In the genomic region with DNA sequence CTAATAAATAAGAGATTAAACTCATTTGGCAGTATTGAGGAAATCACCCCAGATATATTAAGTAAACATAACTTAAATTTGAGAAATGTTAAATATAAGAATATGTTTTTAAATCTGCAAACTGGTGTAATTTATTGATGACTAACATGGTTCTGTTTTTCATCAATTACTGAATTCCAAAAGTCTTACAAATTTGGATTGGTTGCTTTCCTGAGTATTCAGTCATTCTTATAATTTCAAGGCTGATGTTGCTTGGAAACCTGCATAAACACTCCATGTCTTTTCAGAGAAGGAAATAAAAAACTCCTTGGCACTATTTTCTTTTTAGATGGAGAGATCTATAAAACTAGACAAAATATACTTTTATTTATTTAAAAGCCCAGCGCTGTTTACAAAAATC, we compare ENCODE assay signal across 18 cellular contexts.
DNase-seq lines count a peak whose midpoint lies in the region; TF ChIP-seq lines count a peak whose summit lies in the region.
"Had no signal": no experiment of that assay in that cellular context is flagged by ENCODE, and none has a peak within 500 bp of the region (broad histone marks: within the 10 kb centered on the region; RNA-seq: fewer than 3 reads in every experiment).

No MANE protein-coding gene starts in this region.

- H3K4me1 ChIP-seq in smooth muscle cell (ENCODE audit: low read depth) = no peaks in the 10 kb centered on the region
- H3K4me1 ChIP-seq: SJSA1 had no signal

- H3K27ac ChIP-seq in smooth muscle cell (ENCODE audit: low read depth) = no peak overlapping the region
- H3K27ac ChIP-seq: A549, RWPE1, SJSA1 had no signal

- no peaks in the 10 kb centered on the region for H3K79me2 ChIP-seq in smooth muscle cell (ENCODE audit: low read depth)

- H3K9ac ChIP-seq in smooth muscle cell (ENCODE audit: low read depth) = no peak overlapping the region

- no peak overlapping the region for H3K27ac Mint-ChIP-seq in activated T-cell treated with anti-CD3 and anti-CD28 coated beads, Interleukin-2, amount 50 U/mL, for 24 hours

- no peak overlapping the region for H2AFZ ChIP-seq in smooth muscle cell (ENCODE audit: low read depth)

- H3K4me1 Mint-ChIP-seq in activated T-cell treated with anti-CD3 and anti-CD28 coated beads, Interleukin-2, amount 50 U/mL, for 24 hours (ENCODE audit: low read depth) = no peaks in the 10 kb centered on the region

- H3K9me3 ChIP-seq in smooth muscle cell (replicated peaks; ENCODE audit: low read depth) = no peaks in the 10 kb centered on the region
- H3K9me3 ChIP-seq: A549, SJSA1 had no signal

- TF ChIP-seq CTCF in fibroblast of mammary gland (conservative IDR thresholded peaks at IDR 0.05; ENCODE audit: control insufficient read depth, insufficient read depth, low read depth, low read length) = no peak
- TF ChIP-seq CTCF in smooth muscle cell (IDR thresholded peaks at IDR 0.05; ENCODE audit: borderline replicate concordance, insufficient read depth, poor library complexity, severe bottlenecking) = no peak

- DNase-seq in AG20443 (ENCODE audit: low spot score) (peak; percentile 22), amniotic stem cell (lab: John Stamatoyannopoulos, UW) (peak; percentile 26), fibroblast of mammary gland (ENCODE audit: low read depth) (peak; percentile 77), renal cortical epithelial cell (ENCODE audit: low read depth) (peak; percentile 30), NCI-H1436 treated with DMSO at 0.1 percent for 48 hours (lab: John Stamatoyannopoulos, UW) (no peak), smooth muscle cell (lab: John Stamatoyannopoulos, UW; ENCODE audit: unreplicated experiment) (no peak)
- no peak for DNase-seq in activated T-cell treated with anti-CD3 and anti-CD28 coated beads, Interleukin-2, amount 50 U/mL, for 24 hours
- DNase-seq: COR-L47, DMS153, KBM-7, NCI-H1417 treated with DMSO at 0.1 percent for 48 hours, NCI-H2029 treated with DMSO at 0.1 percent for 48 hours, NCI-H510A, NCI-H774, PC-3 had no signal

- no peaks in the 10 kb centered on the region for H3K27me3 ChIP-seq in smooth muscle cell (ENCODE audit: low read depth)
- H3K27me3 ChIP-seq: SJSA1 had no signal

- H3K9me3 Mint-ChIP-seq in activated T-cell treated with anti-CD3 and anti-CD28 coated beads, Interleukin-2, amount 50 U/mL, for 24 hours = peaks cover 26% of the 10 kb centered on the region

- 91% methylated on average over 1 of the region's 1 CpG for WGBS in smooth muscle cell (ENCODE audit: low lambda C conversion rate)

- H3F3A ChIP-seq in smooth muscle cell (ENCODE audit: low read depth) = no peaks in the 10 kb centered on the region

- no peaks in the 10 kb centered on the region for H3K27me3 Mint-ChIP-seq in activated T-cell treated with anti-CD3 and anti-CD28 coated beads, Interleukin-2, amount 50 U/mL, for 24 hours

- no peaks in the 10 kb centered on the region for H4K20me1 ChIP-seq in smooth muscle cell (ENCODE audit: low read depth)

- H3K4me3 ChIP-seq in fibroblast of mammary gland (ENCODE audit: control insufficient read depth, low read depth, low read length) (no peak overlapping the region), smooth muscle cell (no peak overlapping the region)
- H3K4me3 ChIP-seq: A549, SJSA1 had no signal

- no peak overlapping the region for H3K4me3 Mint-ChIP-seq in activated T-cell treated with anti-CD3 and anti-CD28 coated beads, Interleukin-2, amount 50 U/mL, for 24 hours

- H3K36me3 ChIP-seq in smooth muscle cell (ENCODE audit: low read depth) = no peaks in the 10 kb centered on the region
- H3K36me3 ChIP-seq: SJSA1 had no signal

- H3K36me3 Mint-ChIP-seq in activated T-cell treated with anti-CD3 and anti-CD28 coated beads, Interleukin-2, amount 50 U/mL, for 24 hours (ENCODE audit: low read depth) = no peaks in the 10 kb centered on the region

- no peak overlapping the region for H3K4me2 ChIP-seq in smooth muscle cell
- H3K4me2 ChIP-seq: A549 had no signal

Comparison
In these comparisons a context has a peak if more than half of its experiments do, and no peak if none do; other contexts are left out.
1. DNase-seq: peak in AG20443 (single experiment), amniotic stem cell (single experiment), fibroblast of mammary gland (single experiment) and renal cortical epithelial cell (single experiment); none in NCI-H1436 treated with DMSO at 0.1 percent for 48 hours (single experiment), activated T-cell treated with anti-CD3 and anti-CD28 coated beads, Interleukin-2, amount 50 U/mL, for 24 hours (single experiment) and smooth muscle cell (single experiment).